In genomic region chr1:227734858-227735780, GRCh38 we compare ENCODE assay signal across 1 cellular context.
TF ChIP-seq lines count a peak whose summit lies in the region.

Gene JMJD4 (minus strand): TSS chr1:227735302. CDS start chr1:227735273, 29 bp downstream.
Gene SNAP47 (plus strand): TSS chr1:227735435. CDS start chr1:227747737, 12,302 bp downstream.

TF ChIP-seq in HepG2, 621 proteins besides CTCF, POLR2A, EP300 and RAD21 (continued from another document and continues in another):
- TF ChIP-seq SKIL (CRISPR knock-in tag; IDR thresholded peaks at IDR 0.05; ENCODE audit: borderline replicate concordance) (peak; percentile 15; the same call in 1 of the 2 replicates), ZHX1 (CRISPR knock-in tag; IDR thresholded peaks at IDR 0.05; ENCODE audit: low read depth) (no peak), U2AF2 (IDR thresholded peaks at IDR 0.05; ENCODE audit: low read depth, low read length) (no peak), ZNF558 (CRISPR knock-in tag; IDR thresholded peaks at IDR 0.05; ENCODE audit: borderline replicate concordance) (peak; percentile 47; the same call in 1 of the 2 replicates), ZNF251 (CRISPR knock-in tag; IDR thresholded peaks at IDR 0.05) (no peak), DRAP1 (CRISPR knock-in tag; IDR thresholded peaks at IDR 0.05) (peak; percentile 80), ZNF362 (CRISPR knock-in tag; IDR thresholded peaks at IDR 0.05; ENCODE audit: borderline replicate concordance) (peak; percentile 73; the same call in 1 of the 2 replicates), ZNF614 (CRISPR knock-in tag; IDR thresholded peaks at IDR 0.05; ENCODE audit: borderline replicate concordance) (peak; percentile 98; the same call in 1 of the 2 replicates), SMAD9 (CRISPR knock-in tag; IDR thresholded peaks at IDR 0.05) (no peak), ZNF572 (CRISPR knock-in tag; IDR thresholded peaks at IDR 0.05) (0 out of 2 replicates have a peak, but pooled peaks have one; percentile 80), ATM (IDR thresholded peaks at IDR 0.05; ENCODE audit: borderline replicate concordance) (no peak), SALL1 (CRISPR knock-in tag; IDR thresholded peaks at IDR 0.05) (peak; percentile 96), HNRNPL (IDR thresholded peaks at IDR 0.05; ENCODE audit: low read depth, low read length) (no peak), ZBTB7B (CRISPR knock-in tag; IDR thresholded peaks at IDR 0.05) (peak; percentile 93), ZNF850 (CRISPR knock-in tag; conservative IDR thresholded peaks at IDR 0.05) (peak; percentile 82; the same call in 1 of the 2 replicates), PAXIP1 (CRISPR knock-in tag; conservative IDR thresholded peaks at IDR 0.05) (peak; percentile 51), THAP8 (CRISPR knock-in tag; IDR thresholded peaks at IDR 0.05; ENCODE audit: borderline replicate concordance) (no peak; the same call in 1 of the 2 replicates), CBX2 (IDR thresholded peaks at IDR 0.05; ENCODE audit: low read depth, low read length) (no peak), CBX2 (CRISPR knock-in tag; IDR thresholded peaks at IDR 0.05; ENCODE audit: low read depth) (no peak), MEF2D (CRISPR knock-in tag; IDR thresholded peaks at IDR 0.05) (peak; percentile 78), SMARCC2 (IDR thresholded peaks at IDR 0.05) (no peak), ZFP82 (CRISPR knock-in tag; IDR thresholded peaks at IDR 0.05; ENCODE audit: borderline replicate concordance) (peak; percentile 91), REXO4 (CRISPR knock-in tag; IDR thresholded peaks at IDR 0.05; ENCODE audit: borderline replicate concordance) (no peak), ZNF3 (CRISPR knock-in tag; IDR thresholded peaks at IDR 0.05) (no peak), PTBP1 (IDR thresholded peaks at IDR 0.05; ENCODE audit: low read depth, low read length, poor library complexity, severe bottlenecking) (no peak), CAMTA2 (CRISPR knock-in tag; IDR thresholded peaks at IDR 0.05; ENCODE audit: borderline replicate concordance) (no peak), SKI (IDR thresholded peaks at IDR 0.05; ENCODE audit: partially characterized antibody) (peak; percentile 55), ZNF350 (CRISPR knock-in tag; IDR thresholded peaks at IDR 0.05; ENCODE audit: borderline replicate concordance, low read depth) (peak; percentile 80), KLF15 (CRISPR knock-in tag; IDR thresholded peaks at IDR 0.05; ENCODE audit: borderline replicate concordance) (0 out of 2 replicates have a peak, but pooled peaks have one; percentile 19), NCOA2 (CRISPR knock-in tag; IDR thresholded peaks at IDR 0.05) (peak; percentile 64; the same call in 1 of the 2 replicates), ZNF382 (CRISPR knock-in tag; IDR thresholded peaks at IDR 0.05; ENCODE audit: borderline replicate concordance) (no peak), ASH2L (IDR thresholded peaks at IDR 0.05; ENCODE audit: insufficient read length, low read depth, low read length) (peak; percentile 84), ZNF609 (CRISPR knock-in tag; IDR thresholded peaks at IDR 0.05; ENCODE audit: borderline replicate concordance) (peak; percentile 77), RNF2 (conservative IDR thresholded peaks at IDR 0.05; ENCODE audit: low read depth) (peak; percentile 82; the same call in 1 of the 2 replicates), TEAD3 (CRISPR knock-in tag; optimal IDR thresholded peaks at IDR 0.05; ENCODE audit: borderline replicate concordance) (peak; percentile 84), HOXA7 (CRISPR knock-in tag; IDR thresholded peaks at IDR 0.05) (no peak), CREB1 (IDR thresholded peaks at IDR 0.05) (peak; percentile 63; the same call in 1 of the 2 replicates), CREB1 (CRISPR knock-in tag; IDR thresholded peaks at IDR 0.05) (no peak), RFX3 (CRISPR knock-in tag; IDR thresholded peaks at IDR 0.05) (no peak), SCMH1 (CRISPR knock-in tag; IDR thresholded peaks at IDR 0.05; ENCODE audit: borderline replicate concordance) (no peak), ARID4A (CRISPR knock-in tag; IDR thresholded peaks at IDR 0.05; ENCODE audit: borderline replicate concordance) (peak; percentile 97), HIVEP1 (CRISPR knock-in tag; IDR thresholded peaks at IDR 0.05) (no peak), BCL6 (CRISPR knock-in tag; IDR thresholded peaks at IDR 0.05) (peak; percentile 66; the same call in 1 of the 2 replicates)
